1 cellular context compared by ENCODE assay signal in genomic region chr15:81754078-81754477, GRCh38.
TF ChIP-seq lines count a peak whose summit lies in the region.

No MANE protein-coding gene starts in this region.

TF ChIP-seq in H1, 55 proteins besides CTCF, POLR2A, EP300 and RAD21:
- TF ChIP-seq SRF (IDR thresholded peaks at IDR 0.05; ENCODE audit: low read depth, low read length) (peak; percentile 26; the same call in 1 of the 2 replicates), POU5F1 (IDR thresholded peaks at IDR 0.05; ENCODE audit: low read depth, low read length) (no peak)
TF ChIP-seq in H1: peak in this region for 1.
